Comparison of ENCODE assay signal across 24 cellular contexts in genomic region chr10:14826430-14826829, GRCh38. TPM values are rescaled to one million over a fixed set of nuclear protein-coding genes. Genes with fewer than 3 reads are reported as not detected.
"Had no signal": no experiment of that assay in that cellular context is flagged by ENCODE, and none has a peak within 500 bp of the region (broad histone marks: within the 10 kb centered on the region; RNA-seq: fewer than 3 reads in every experiment).

No MANE protein-coding gene starts in this region.

- ATAC-seq: gastroesophageal sphincter; heart left ventricle; left ventricle myocardium superior; naive thymus-derived CD4-positive, alpha-beta T cell; right cardiac atrium had no signal

- H3K9me3 ChIP-seq: esophagus muscularis mucosa, gastroesophageal sphincter, heart left ventricle, prostate gland, testis had no signal

- FAIRE-seq: astrocyte, bronchial epithelial cell, endothelial cell of umbilical vein had no signal

- DNase-seq: activated CD4-positive, alpha-beta T cell treated with anti-CD3 and anti-CD28 coated beads for 1 hour; activated CD8-positive, alpha-beta memory T cell treated with anti-CD3 and anti-CD28 coated beads for 24 hours; activated CD8-positive, alpha-beta memory T cell treated with anti-CD3 and anti-CD28 coated beads, Interleukin-2, amount 50 U/mL, for 48 hours; activated gamma-delta T cell; effector memory CD4-positive, alpha-beta T cell; heart left ventricle; kidney glomerular epithelial cell; left ventricle myocardium superior; naive thymus-derived CD4-positive, alpha-beta T cell; right cardiac atrium; stimulated activated CD4-positive, alpha-beta T cell treated with anti-CD3 and anti-CD28 coated beads, Interleukin-2, amount 100 ng/mL, for 48 hours; testis; WERI-Rb-1 had no signal

- H3K9me3 Mint-ChIP-seq: activated naive CD4-positive, alpha-beta T cell treated with anti-CD3 and anti-CD28 coated beads, Interleukin-2, amount 50 U/mL, for 24 hours; naive thymus-derived CD4-positive, alpha-beta T cell; neural progenitor cell; type B pancreatic cell had no signal

- H3K4me1 ChIP-seq: esophagus muscularis mucosa, gastroesophageal sphincter, neural progenitor cell, prostate gland, testis had no signal

- H3K9ac ChIP-seq: neural progenitor cell had no signal

- H3K4me2 ChIP-seq: neural progenitor cell had no signal

- H3K27me3 ChIP-seq: esophagus muscularis mucosa, gastroesophageal sphincter, heart left ventricle, neural progenitor cell, testis had no signal

- H3K27ac ChIP-seq: esophagus muscularis mucosa, gastroesophageal sphincter, neural progenitor cell, prostate gland, skin epidermis, testis, WERI-Rb-1 had no signal

- H3K36me3 Mint-ChIP-seq: activated naive CD4-positive, alpha-beta T cell treated with anti-CD3 and anti-CD28 coated beads, Interleukin-2, amount 50 U/mL, for 24 hours; naive thymus-derived CD4-positive, alpha-beta T cell; neural progenitor cell; type B pancreatic cell had no signal

- H3K4me3 ChIP-seq: esophagus muscularis mucosa, gastroesophageal sphincter, heart left ventricle, neural progenitor cell, prostate gland, skin epidermis, testis had no signal

- H2AFZ ChIP-seq: neural progenitor cell had no signal

- H3K4me3 Mint-ChIP-seq: activated naive CD4-positive, alpha-beta T cell treated with anti-CD3 and anti-CD28 coated beads, Interleukin-2, amount 50 U/mL, for 24 hours; naive thymus-derived CD4-positive, alpha-beta T cell; neural progenitor cell; type B pancreatic cell had no signal

- H3K27me3 Mint-ChIP-seq: activated naive CD4-positive, alpha-beta T cell treated with anti-CD3 and anti-CD28 coated beads, Interleukin-2, amount 50 U/mL, for 24 hours had no signal

- H3K36me3 ChIP-seq: esophagus muscularis mucosa, gastroesophageal sphincter, heart left ventricle, neural progenitor cell, prostate gland, WERI-Rb-1 had no signal

- H3K27ac Mint-ChIP-seq: activated naive CD4-positive, alpha-beta T cell treated with anti-CD3 and anti-CD28 coated beads, Interleukin-2, amount 50 U/mL, for 24 hours; neural progenitor cell; type B pancreatic cell had no signal

RNA-seq across cellular contexts. Expression of gene CDNF, which starts 11.4 kb away (rescaled TPM):
- total RNA-seq: cerebellum had no signal
